Comparison of ENCODE assay signal across 1 cellular context in genomic region chr14:60970146-60970545, GRCh38.
TF ChIP-seq lines count a peak whose summit lies in the region.

No MANE protein-coding gene starts in this region.

TF ChIP-seq in HepG2, 621 proteins besides CTCF, POLR2A, EP300 and RAD21:
- 0 out of 2 replicates have a peak, but pooled peaks have one; percentile 19 for TF ChIP-seq CEBPG (CRISPR knock-in tag; IDR thresholded peaks at IDR 0.05)
- TF ChIP-seq HMGXB3 (CRISPR knock-in tag; IDR thresholded peaks at IDR 0.05; ENCODE audit: borderline replicate concordance): no peak
- TF ChIP-seq ZUFSP (CRISPR knock-in tag; IDR thresholded peaks at IDR 0.05; ENCODE audit: borderline replicate concordance): no peak
- no peak for TF ChIP-seq XBP1 (CRISPR knock-in tag; IDR thresholded peaks at IDR 0.05)
- peak; percentile 80 for TF ChIP-seq CEBPB (IDR thresholded peaks at IDR 0.05; ENCODE audit: borderline replicate concordance, low read depth, low read length)
- TF ChIP-seq RFX5 (IDR thresholded peaks at IDR 0.05; ENCODE audit: low read depth, low read length): no peak
- TF ChIP-seq TEAD2 (CRISPR knock-in tag; IDR thresholded peaks at IDR 0.05): no peak
- TF ChIP-seq NRL (CRISPR knock-in tag; IDR thresholded peaks at IDR 0.05; ENCODE audit: borderline replicate concordance): no peak
- no peak for TF ChIP-seq PTBP1 (IDR thresholded peaks at IDR 0.05; ENCODE audit: low read depth, low read length, poor library complexity, severe bottlenecking)
- TF ChIP-seq ZNF639 (CRISPR knock-in tag; conservative IDR thresholded peaks at IDR 0.05): no peak
- no peak for TF ChIP-seq DMTF1 (CRISPR knock-in tag; IDR thresholded peaks at IDR 0.05)
- TF ChIP-seq CSRNP1 (CRISPR knock-in tag; IDR thresholded peaks at IDR 0.05): no peak
